ENCODE assay signal across 1 cellular context in genomic region chr7:2993396-2993795, GRCh38.
TF ChIP-seq lines count a peak whose summit lies in the region.

No MANE protein-coding gene starts in this region.

TF ChIP-seq in HepG2, 621 proteins besides CTCF, POLR2A, EP300 and RAD21:
- TF ChIP-seq TIGD3 (CRISPR knock-in tag; IDR thresholded peaks at IDR 0.05; ENCODE audit: borderline replicate concordance): no peak
- no peak for TF ChIP-seq ZSCAN9 (CRISPR knock-in tag; IDR thresholded peaks at IDR 0.05; ENCODE audit: borderline replicate concordance)
- TF ChIP-seq RBM39 (IDR thresholded peaks at IDR 0.05; ENCODE audit: low read depth, low read length, poor library complexity, severe bottlenecking): no peak
- TF ChIP-seq, protein P1, sequence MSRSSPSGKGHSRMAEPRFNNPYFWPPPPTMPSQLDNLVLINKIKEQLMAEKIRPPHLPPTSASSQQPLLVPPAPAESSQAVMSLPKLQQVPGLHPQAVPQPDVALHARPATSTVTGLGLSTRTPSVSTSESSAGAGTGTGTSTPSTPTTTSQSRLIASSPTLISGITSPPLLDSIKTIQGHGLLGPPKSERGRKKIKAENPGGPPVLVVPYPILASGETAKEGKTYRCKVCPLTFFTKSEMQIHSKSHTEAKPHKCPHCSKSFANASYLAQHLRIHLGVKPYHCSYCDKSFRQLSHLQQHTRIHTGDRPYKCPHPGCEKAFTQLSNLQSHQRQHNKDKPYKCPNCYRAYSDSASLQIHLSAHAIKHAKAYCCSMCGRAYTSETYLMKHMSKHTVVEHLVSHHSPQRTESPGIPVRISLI (CRISPR knock-in tag; IDR thresholded peaks at IDR 0.05; ENCODE audit: borderline replicate concordance): no peak
- TF ChIP-seq, protein P2, sequence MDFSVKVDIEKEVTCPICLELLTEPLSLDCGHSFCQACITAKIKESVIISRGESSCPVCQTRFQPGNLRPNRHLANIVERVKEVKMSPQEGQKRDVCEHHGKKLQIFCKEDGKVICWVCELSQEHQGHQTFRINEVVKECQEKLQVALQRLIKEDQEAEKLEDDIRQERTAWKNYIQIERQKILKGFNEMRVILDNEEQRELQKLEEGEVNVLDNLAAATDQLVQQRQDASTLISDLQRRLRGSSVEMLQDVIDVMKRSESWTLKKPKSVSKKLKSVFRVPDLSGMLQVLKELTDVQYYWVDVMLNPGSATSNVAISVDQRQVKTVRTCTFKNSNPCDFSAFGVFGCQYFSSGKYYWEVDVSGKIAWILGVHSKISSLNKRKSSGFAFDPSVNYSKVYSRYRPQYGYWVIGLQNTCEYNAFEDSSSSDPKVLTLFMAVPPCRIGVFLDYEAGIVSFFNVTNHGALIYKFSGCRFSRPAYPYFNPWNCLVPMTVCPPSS (IDR thresholded peaks at IDR 0.05): no peak
- TF ChIP-seq ZSCAN20 (CRISPR knock-in tag; IDR thresholded peaks at IDR 0.05; ENCODE audit: borderline replicate concordance): no peak
- TF ChIP-seq ZNF44 (CRISPR knock-in tag; IDR thresholded peaks at IDR 0.05): no peak
- TF ChIP-seq MXI1 (IDR thresholded peaks at IDR 0.05; ENCODE audit: borderline replicate concordance, low read depth, low read length): no peak
- TF ChIP-seq, protein P3, sequence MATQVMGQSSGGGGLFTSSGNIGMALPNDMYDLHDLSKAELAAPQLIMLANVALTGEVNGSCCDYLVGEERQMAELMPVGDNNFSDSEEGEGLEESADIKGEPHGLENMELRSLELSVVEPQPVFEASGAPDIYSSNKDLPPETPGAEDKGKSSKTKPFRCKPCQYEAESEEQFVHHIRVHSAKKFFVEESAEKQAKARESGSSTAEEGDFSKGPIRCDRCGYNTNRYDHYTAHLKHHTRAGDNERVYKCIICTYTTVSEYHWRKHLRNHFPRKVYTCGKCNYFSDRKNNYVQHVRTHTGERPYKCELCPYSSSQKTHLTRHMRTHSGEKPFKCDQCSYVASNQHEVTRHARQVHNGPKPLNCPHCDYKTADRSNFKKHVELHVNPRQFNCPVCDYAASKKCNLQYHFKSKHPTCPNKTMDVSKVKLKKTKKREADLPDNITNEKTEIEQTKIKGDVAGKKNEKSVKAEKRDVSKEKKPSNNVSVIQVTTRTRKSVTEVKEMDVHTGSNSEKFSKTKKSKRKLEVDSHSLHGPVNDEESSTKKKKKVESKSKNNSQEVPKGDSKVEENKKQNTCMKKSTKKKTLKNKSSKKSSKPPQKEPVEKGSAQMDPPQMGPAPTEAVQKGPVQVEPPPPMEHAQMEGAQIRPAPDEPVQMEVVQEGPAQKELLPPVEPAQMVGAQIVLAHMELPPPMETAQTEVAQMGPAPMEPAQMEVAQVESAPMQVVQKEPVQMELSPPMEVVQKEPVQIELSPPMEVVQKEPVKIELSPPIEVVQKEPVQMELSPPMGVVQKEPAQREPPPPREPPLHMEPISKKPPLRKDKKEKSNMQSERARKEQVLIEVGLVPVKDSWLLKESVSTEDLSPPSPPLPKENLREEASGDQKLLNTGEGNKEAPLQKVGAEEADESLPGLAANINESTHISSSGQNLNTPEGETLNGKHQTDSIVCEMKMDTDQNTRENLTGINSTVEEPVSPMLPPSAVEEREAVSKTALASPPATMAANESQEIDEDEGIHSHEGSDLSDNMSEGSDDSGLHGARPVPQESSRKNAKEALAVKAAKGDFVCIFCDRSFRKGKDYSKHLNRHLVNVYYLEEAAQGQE (IDR thresholded peaks at IDR 0.05; ENCODE audit: borderline replicate concordance in 1 of 2, low read depth in 1 of 2, low read length in 2 of 2): no peak
- TF ChIP-seq, protein P4, sequence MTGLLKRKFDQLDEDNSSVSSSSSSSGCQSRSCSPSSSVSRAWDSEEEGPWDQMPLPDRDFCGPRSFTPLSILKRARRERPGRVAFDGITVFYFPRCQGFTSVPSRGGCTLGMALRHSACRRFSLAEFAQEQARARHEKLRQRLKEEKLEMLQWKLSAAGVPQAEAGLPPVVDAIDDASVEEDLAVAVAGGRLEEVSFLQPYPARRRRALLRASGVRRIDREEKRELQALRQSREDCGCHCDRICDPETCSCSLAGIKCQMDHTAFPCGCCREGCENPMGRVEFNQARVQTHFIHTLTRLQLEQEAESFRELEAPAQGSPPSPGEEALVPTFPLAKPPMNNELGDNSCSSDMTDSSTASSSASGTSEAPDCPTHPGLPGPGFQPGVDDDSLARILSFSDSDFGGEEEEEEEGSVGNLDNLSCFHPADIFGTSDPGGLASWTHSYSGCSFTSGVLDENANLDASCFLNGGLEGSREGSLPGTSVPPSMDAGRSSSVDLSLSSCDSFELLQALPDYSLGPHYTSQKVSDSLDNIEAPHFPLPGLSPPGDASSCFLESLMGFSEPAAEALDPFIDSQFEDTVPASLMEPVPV (CRISPR knock-in tag; IDR thresholded peaks at IDR 0.05): no peak
- TF ChIP-seq RFXAP (CRISPR knock-in tag; IDR thresholded peaks at IDR 0.05; ENCODE audit: borderline replicate concordance): no peak
- TF ChIP-seq ZSCAN30 (CRISPR knock-in tag; IDR thresholded peaks at IDR 0.05): no peak
- TF ChIP-seq HIC2 (CRISPR knock-in tag; IDR thresholded peaks at IDR 0.05; ENCODE audit: low read depth): no peak
- TF ChIP-seq ZIK1 (CRISPR knock-in tag; IDR thresholded peaks at IDR 0.05; ENCODE audit: borderline replicate concordance, low read depth): no peak
- TF ChIP-seq ZMYM4 (CRISPR knock-in tag; IDR thresholded peaks at IDR 0.05): no peak
- no peak for TF ChIP-seq SOX13 (IDR thresholded peaks at IDR 0.05)
- no peak for TF ChIP-seq SOX13 (CRISPR knock-in tag; conservative IDR thresholded peaks at IDR 0.05 in 1 of 2, IDR thresholded peaks at IDR 0.05 in 1 of 2)
- TF ChIP-seq HNRNPUL1 (IDR thresholded peaks at IDR 0.05; ENCODE audit: low read depth, low read length): no peak
- no peak for TF ChIP-seq NCOA5 (CRISPR knock-in tag; IDR thresholded peaks at IDR 0.05)
